ENCODE assay signal across 12 cellular contexts in genomic region chr5:77638763-77639451, GRCh38. TPM values are rescaled to one million over a fixed set of nuclear protein-coding genes. Genes with fewer than 3 reads are reported as not detected.
DNase-seq lines count a peak whose midpoint lies in the region; TF ChIP-seq lines count a peak whose summit lies in the region.
"Had no signal": no experiment of that assay in that cellular context is flagged by ENCODE, and none has a peak within 500 bp of the region (broad histone marks: within the 10 kb centered on the region; RNA-seq: fewer than 3 reads in every experiment).

No MANE protein-coding gene starts in this region.

- H3K4me3 Mint-ChIP-seq in brain (peak overlapping the region; percentile 43 to 60 (median 57)), nephron progenitor cell (peak overlapping the region; percentile 49)
- H3K4me3 Mint-ChIP-seq: stimulated activated effector memory CD8-positive, alpha-beta T cell treated with anti-CD3 and anti-CD28 coated beads, Interleukin-12 subunit alpha, Interleukin-12 subunit beta, amount 100 ng/mL, for 72 hours had no signal

- peak overlapping the region; percentile 33 for H3K4me3 ChIP-seq in HUES64 (ENCODE audit: low read length)
- no peak overlapping the region for H3K4me3 ChIP-seq in MG63

- H3K36me3 Mint-ChIP-seq in brain (no peaks in the 10 kb centered on the region), nephron progenitor cell (ENCODE audit: low read depth) (no peaks in the 10 kb centered on the region)

- TF ChIP-seq CTCF in brain (conservative IDR thresholded peaks at IDR 0.05), result no peak
- no peak for TF ChIP-seq CTCF in nephron progenitor cell (IDR thresholded peaks at IDR 0.05)

- H3K27me3 Mint-ChIP-seq in brain (peaks cover 98% of the 10 kb centered on the region), nephron progenitor cell (ENCODE audit: low read depth, poor library complexity) (peaks cover 100% of the 10 kb centered on the region)

- under 1% methylated on average over 56 of the region's 56 CpGs for WGBS in HUES64

- no peaks in the 10 kb centered on the region for H3K36me3 ChIP-seq in HUES64 (ENCODE audit: insufficient read depth, low read length)
- no peaks in the 10 kb centered on the region for H3K36me3 ChIP-seq in MG63
- H3K36me3 ChIP-seq: gastrocnemius medialis had no signal

- H3K9me3 Mint-ChIP-seq in brain, result peaks cover 0 to 4% (median 3%) of the 10 kb centered on the region in 5 experiments
- peaks cover 11% of the 10 kb centered on the region for H3K9me3 Mint-ChIP-seq in nephron progenitor cell

- H3K4me1 Mint-ChIP-seq in brain (peaks cover 53% of the 10 kb centered on the region), nephron progenitor cell (peaks cover 47% of the 10 kb centered on the region)

- H3K27me3 ChIP-seq in HUES64 (ENCODE audit: insufficient read depth, low read length) (peaks cover 100% of the 10 kb centered on the region), MG63 (peaks cover 27% of the 10 kb centered on the region)

- DNase-seq in ELF-1 (ENCODE audit: low read depth, low spot score) (peak; percentile 90), nephron progenitor cell (peak; percentile 70), SHP77 treated with DMSO at 0.1 percent for 48 hours (lab: John Stamatoyannopoulos, UW) (no peak), NK-92 (lab: John Stamatoyannopoulos, UW; ENCODE audit: unreplicated experiment) (no peak), DMS153 (lab: John Stamatoyannopoulos, UW) (no peak), MG63 (no peak)
- DNase-seq: gastrocnemius medialis had no signal

- H3K4me1 ChIP-seq in HUES64 (ENCODE audit: insufficient read depth, low read length), result peaks cover 24% of the 10 kb centered on the region

- no peak overlapping the region for H3K9ac ChIP-seq in HUES64 (ENCODE audit: low read depth, low read length)

- H3K9me3 ChIP-seq in HUES64 (ENCODE audit: insufficient read depth, low read depth, low read length) (no peaks in the 10 kb centered on the region), MG63 (no peaks in the 10 kb centered on the region)
- H3K9me3 ChIP-seq: gastrocnemius medialis had no signal

- H3K27ac Mint-ChIP-seq in brain (no peak overlapping the region), nephron progenitor cell (no peak overlapping the region)
- H3K27ac Mint-ChIP-seq: stimulated activated effector memory CD8-positive, alpha-beta T cell treated with anti-CD3 and anti-CD28 coated beads, Interleukin-12 subunit alpha, Interleukin-12 subunit beta, amount 100 ng/mL, for 72 hours had no signal

- no peak overlapping the region for H3K27ac ChIP-seq in HUES64 (ENCODE audit: low read depth, low read length)
- H3K27ac ChIP-seq: gastrocnemius medialis had no signal

RNA-seq across cellular contexts. Expression of gene OTP, which starts 0.4 kb away (rescaled TPM):
- not detected for polyA plus RNA-seq in HUES64 (2013, experiment 1 of 2)
- not detected for polyA plus RNA-seq in HUES64 (2013, experiment 2 of 2)
- polyA plus RNA-seq in brain (ENCODE audit: insufficient read depth, low read depth, low replicate concordance), result 9.6 TPM
- not detected in 2 replicates for total RNA-seq in MG63 (2014; rRNA removed; shearing (Covaris generic); ENCODE audit: low replicate concordance)
- total RNA-seq: chondrocyte, gastrocnemius medialis, mononuclear cell had no signal

Comparison
In these comparisons a context has a peak if more than half of its experiments do, and no peak if none do; other contexts are left out.
1. DNase-seq: peak in ELF-1 (single experiment) and nephron progenitor cell (single experiment); none in SHP77 treated with DMSO at 0.1 percent for 48 hours (single experiment), NK-92 (single experiment), DMS153 (single experiment) and MG63 (single experiment).